In genomic region chr18:25066536-25066935, GRCh38 we compare ENCODE assay signal across 17 cellular contexts.
A peak's percentile ranks its signal among the peaks of the same experiment; 100 is the strongest.
DNase-seq lines count a peak whose midpoint lies in the region; ATAC-seq and TF ChIP-seq lines count a peak whose summit lies in the region.
"Had no signal": no experiment of that assay in that cellular context is flagged by ENCODE, and none has a peak within 500 bp of the region (broad histone marks: within the 10 kb centered on the region; RNA-seq: fewer than 3 reads in every experiment).

No MANE protein-coding gene starts in this region.

- no peak overlapping the region for H3K27ac ChIP-seq in neuronal stem cell (replicated peaks; ENCODE audit: low read length)
- no peak overlapping the region for H3K27ac ChIP-seq in RWPE1

- H3K27ac Mint-ChIP-seq in glutamatergic neuron (ENCODE audit: unreplicated experiment): peak overlapping the region; percentile 0
- H3K27ac Mint-ChIP-seq: B cell, HFFc6, T-cell had no signal

- H3K9ac ChIP-seq in Loucy (ENCODE audit: low read depth, low read length, poor library complexity, severe bottlenecking): no peak overlapping the region
- H3K9ac ChIP-seq in neuronal stem cell (ENCODE audit: low read depth, low read length, poor library complexity): no peak overlapping the region
- H3K9ac ChIP-seq: SK-N-SH had no signal

- peaks cover 3% of the 10 kb centered on the region for H3K79me1 ChIP-seq in neuronal stem cell (ENCODE audit: low read depth, low read length)

- no peak overlapping the region for H2BK12ac ChIP-seq in neuronal stem cell (ENCODE audit: low read length)

- no peak overlapping the region for H2BK5ac ChIP-seq in neuronal stem cell (ENCODE audit: low read length)

- no peaks in the 10 kb centered on the region for H4K20me1 ChIP-seq in Loucy (ENCODE audit: insufficient read depth, low read length, poor library complexity, severe bottlenecking)

- TF ChIP-seq CTCF in Loucy (conservative IDR thresholded peaks at IDR 0.05; ENCODE audit: low read length) (no peak), glutamatergic neuron (IDR thresholded peaks at IDR 0.05; ENCODE audit: partially characterized antibody, unreplicated experiment) (no peak), RWPE1 (conservative IDR thresholded peaks at IDR 0.05; ENCODE audit: low read depth) (no peak)

- no peak overlapping the region for H3K18ac ChIP-seq in neuronal stem cell (ENCODE audit: low read length)

- H3K4me1 ChIP-seq in Loucy (ENCODE audit: insufficient read depth, low read length, poor library complexity, severe bottlenecking) (peaks cover 23% of the 10 kb centered on the region), neuronal stem cell (ENCODE audit: control insufficient read depth in 2 of 2, insufficient read depth in 1 of 2, low read depth in 1 of 2, low read length in 2 of 2) (peaks cover 2 to 3% of the 10 kb centered on the region in 2 donors)

- no peak overlapping the region for H3K23ac ChIP-seq in neuronal stem cell (ENCODE audit: low read depth, low read length, poor library complexity)

- H3K4me2 ChIP-seq in Loucy (ENCODE audit: low read depth, low read length, poor library complexity, severe bottlenecking) (peak overlapping the region; percentile 39), neuronal stem cell (ENCODE audit: insufficient read depth, low read length, poor library complexity, severe bottlenecking) (no peak overlapping the region)
- H3K4me2 ChIP-seq: SK-N-SH had no signal

- no peak overlapping the region for H2AK5ac ChIP-seq in neuronal stem cell (ENCODE audit: low read depth, low read length)

- H3K9me2 ChIP-seq in Loucy (replicated peaks; ENCODE audit: low read depth, low read length): no peaks in the 10 kb centered on the region
- H3K9me2 ChIP-seq: SK-N-SH had no signal

- no peak overlapping the region for H3K4ac ChIP-seq in neuronal stem cell (ENCODE audit: low read length)

- WGBS in neuronal stem cell (ENCODE audit: extremely low coverage in 2 of 2, insufficient read length in 2 of 2, insufficient replicate concordance in 1 of 2), 2 donors: no CpG with 5 or more reads among the region's 2 CpGs

- no peak overlapping the region for H2BK120ac ChIP-seq in neuronal stem cell (ENCODE audit: low read depth, low read length)

- H3K9me3 Mint-ChIP-seq in glutamatergic neuron (ENCODE audit: unreplicated experiment): peaks cover 1% of the 10 kb centered on the region
- H3K9me3 Mint-ChIP-seq: HFFc6, IgD-negative memory B cell, T-cell had no signal

- CTCF ChIA-PET in RWPE1 (lab: Yijun Ruan, JAX): interaction anchor here (0.9 kb wide), 1 partner anchor 73 kb away, joined by 3 read pairs; no protein-coding TSS in a partner anchor

- H2AFZ ChIP-seq in Loucy (ENCODE audit: low read length) (no peak overlapping the region), neuronal stem cell (ENCODE audit: low read length) (no peak overlapping the region)

- peaks cover 33% of the 10 kb centered on the region for H3K4me1 Mint-ChIP-seq in glutamatergic neuron (ENCODE audit: low read depth, unreplicated experiment)
- H3K4me1 Mint-ChIP-seq: B cell, IgD-negative memory B cell, T-cell had no signal

- H3K4me3 Mint-ChIP-seq in glutamatergic neuron (ENCODE audit: unreplicated experiment): no peak overlapping the region
- H3K4me3 Mint-ChIP-seq: B cell, HFFc6, IgD-negative memory B cell, T-cell had no signal

- no peaks in the 10 kb centered on the region for H3K27me3 ChIP-seq in Loucy (ENCODE audit: insufficient read depth, low read length, poor library complexity, severe bottlenecking)
- no peaks in the 10 kb centered on the region for H3K27me3 ChIP-seq in neuronal stem cell (ENCODE audit: control insufficient read depth in 3 of 3, insufficient read depth in 3 of 3, low read depth in 1 of 3, low read length in 3 of 3)

- DNase-seq in astrocyte of the hippocampus (ENCODE audit: low read depth, low spot score) (peak; percentile 74), glutamatergic neuron (no peak), neuronal stem cell (ENCODE audit: low spot score) (no peak), GOT3 (lab: John Stamatoyannopoulos, UW) (no peak), RWPE1 (ENCODE audit: low spot score) (no peak)
- DNase-seq: EL, HFFc6, Karpas-422, NCI-H1105, NCI-H748 treated with DMSO at 0.1 percent for 48 hours, SHP77 treated with DMSO at 0.1 percent for 48 hours, SK-N-SH, T-cell had no signal

- POLR2A ChIA-PET in RWPE1 (lab: Yijun Ruan, JAX; ENCODE audit: low non-redundant PET): no interaction called here

- no peak overlapping the region for H3K14ac ChIP-seq in neuronal stem cell (ENCODE audit: low read length)

- H3K9me3 ChIP-seq in Loucy (ENCODE audit: insufficient read depth, low read depth, low read length) (no peaks in the 10 kb centered on the region), neuronal stem cell (replicated peaks in 1 of 2; ENCODE audit: control insufficient read depth in 2 of 2, insufficient read depth in 1 of 2, low read depth in 1 of 2, low read length in 2 of 2) (no peaks in the 10 kb centered on the region)
- H3K9me3 ChIP-seq: SK-N-SH had no signal

- H3K4me3 ChIP-seq in Loucy (ENCODE audit: low read length, poor library complexity, severe bottlenecking) (no peak overlapping the region), neuronal stem cell (ENCODE audit: low read length in 2 of 2) (no peak overlapping the region)

- no peaks in the 10 kb centered on the region for H3K36me3 ChIP-seq in Loucy (ENCODE audit: insufficient read depth, low read length)
- peaks cover 3 to 44% of the 10 kb centered on the region in 2 donors for H3K36me3 ChIP-seq in neuronal stem cell (replicated peaks in 1 of 2; ENCODE audit: control insufficient read depth in 2 of 2, insufficient read depth in 2 of 2, low read length in 2 of 2)

- no peak overlapping the region for H2BK15ac ChIP-seq in neuronal stem cell (ENCODE audit: low read length)

- H3K27me3 Mint-ChIP-seq in glutamatergic neuron (ENCODE audit: unreplicated experiment): peaks cover under 1% of the 10 kb centered on the region
- H3K27me3 Mint-ChIP-seq: B cell had no signal

- H4K91ac ChIP-seq in neuronal stem cell (ENCODE audit: low read depth, low read length, poor library complexity): no peak overlapping the region

- H4K8ac ChIP-seq in neuronal stem cell (ENCODE audit: low read depth, low read length): no peak overlapping the region

- no peaks in the 10 kb centered on the region for H3K79me2 ChIP-seq in Loucy (ENCODE audit: insufficient read depth, low read length)

- no peak for ATAC-seq in HG03097 (IDR thresholded peaks at IDR 0.05; ENCODE audit: low FRiP score, unreplicated experiment)
- ATAC-seq: T-cell had no signal

- H3K36me3 Mint-ChIP-seq in glutamatergic neuron (ENCODE audit: unreplicated experiment): no peaks in the 10 kb centered on the region
- H3K36me3 Mint-ChIP-seq: T-cell had no signal

- H3F3A ChIP-seq in Loucy (ENCODE audit: low read depth): no peaks in the 10 kb centered on the region
